ENCODE assay signal across 1 cellular context in genomic region chr10:3137958-3138726, GRCh38.
TF ChIP-seq lines count a peak whose summit lies in the region.

No MANE protein-coding gene starts in this region.

TF ChIP-seq in H1, 55 proteins besides CTCF, POLR2A, EP300 and RAD21:
- no peak for TF ChIP-seq EZH2 (IDR thresholded peaks at IDR 0.05; ENCODE audit: low read depth, low read length, severe bottlenecking)
- TF ChIP-seq POLR2AphosphoS5 (IDR thresholded peaks at IDR 0.05; ENCODE audit: low read depth, low read length), result peak; percentile 44; the same call in 1 of the 2 replicates
